8 cellular contexts compared by ENCODE assay signal in genomic region chr7:139777304-139777890, GRCh38. TPM values are rescaled to one million over a fixed set of nuclear protein-coding genes. Genes with fewer than 3 reads are reported as not detected.
DNase-seq lines count a peak whose midpoint lies in the region; ATAC-seq and TF ChIP-seq lines count a peak whose summit lies in the region.

No MANE protein-coding gene starts in this region.

- peak overlapping the region; percentile 98 for H3K4me3 Mint-ChIP-seq in activated CD4-positive, alpha-beta memory T cell treated with anti-CD3 and anti-CD28 coated beads, Interleukin-2, amount 10 ng/mL, durations not matched to agents 7 days and 5 days
- H3K4me3 Mint-ChIP-seq in naive B cell, result peak overlapping the region; percentile 96 to 100 (median 98)

- peaks cover 23% of the 10 kb centered on the region for H3K27me3 Mint-ChIP-seq in activated CD4-positive, alpha-beta memory T cell treated with anti-CD3 and anti-CD28 coated beads, Interleukin-2, amount 10 ng/mL, durations not matched to agents 7 days and 5 days
- H3K27me3 Mint-ChIP-seq in naive B cell, result peaks cover 8 to 20% (median 20%) of the 10 kb centered on the region in 3 donors

- TF ChIP-seq POLR2A in upper lobe of left lung (IDR thresholded peaks at IDR 0.05), result no peak

- peaks cover 43% of the 10 kb centered on the region for H3K4me1 Mint-ChIP-seq in activated CD4-positive, alpha-beta memory T cell treated with anti-CD3 and anti-CD28 coated beads, Interleukin-2, amount 10 ng/mL, durations not matched to agents 7 days and 5 days
- H3K4me1 Mint-ChIP-seq in naive B cell, result peaks cover 38 to 42% (median 38%) of the 10 kb centered on the region in 3 donors

- peaks cover 15% of the 10 kb centered on the region for H3K36me3 Mint-ChIP-seq in activated CD4-positive, alpha-beta memory T cell treated with anti-CD3 and anti-CD28 coated beads, Interleukin-2, amount 10 ng/mL, durations not matched to agents 7 days and 5 days (ENCODE audit: low read depth)
- H3K36me3 Mint-ChIP-seq in naive B cell, result no peaks in the 10 kb centered on the region

- TF ChIP-seq RAD21 in Ishikawa (IDR thresholded peaks at IDR 0.05; ENCODE audit: low read depth), result no peak

- POLR2A ChIA-PET in activated CD4-positive, alpha-beta memory T cell treated with anti-CD3 and anti-CD28 coated beads, Interleukin-2, amount 10 ng/mL, durations not matched to agents 7 days and 5 days (lab: Charles Lee), result interaction anchor here (0.9 to 3.5 kb wide), 7 partner anchors 9 to 285 kb away, joined by 3 to 20 read pairs (median 3); partner anchors contain the start of gene PARP12

- CTCF ChIA-PET in activated CD4-positive, alpha-beta memory T cell treated with anti-CD3 and anti-CD28 coated beads, Interleukin-2, amount 10 ng/mL, durations not matched to agents 7 days and 5 days (lab: Charles Lee), result interaction anchor here (0.7 to 4.0 kb wide), 3 partner anchors 9 to 131 kb away, joined by 3 to 30 read pairs (median 3); no protein-coding TSS in a partner anchor

- no peaks in the 10 kb centered on the region for H3K9me3 Mint-ChIP-seq in activated CD4-positive, alpha-beta memory T cell treated with anti-CD3 and anti-CD28 coated beads, Interleukin-2, amount 10 ng/mL, durations not matched to agents 7 days and 5 days
- no peaks in the 10 kb centered on the region for H3K9me3 Mint-ChIP-seq in naive B cell

- WGBS in upper lobe of left lung, 2 donors, result 0 to 2% methylated on average over 4 to 10 of the region's 88 CpGs

- no peaks in the 10 kb centered on the region for H3K9me3 ChIP-seq in upper lobe of left lung

- H3K27ac ChIP-seq in upper lobe of left lung, result peak overlapping the region; percentile 94 to 98 (median 95)

- H3K27me3 ChIP-seq in upper lobe of left lung, result no peaks in the 10 kb centered on the region

- no peak for TF ChIP-seq CTCF in AG09309 (IDR thresholded peaks at IDR 0.05; ENCODE audit: control insufficient read depth, insufficient read depth, low read depth, low read length, missing control alignments)
- TF ChIP-seq CTCF in epithelial cell of esophagus (IDR thresholded peaks at IDR 0.05; ENCODE audit: insufficient read depth, low read depth, low read length, missing control alignments), result no peak
- no peak for TF ChIP-seq CTCF in upper lobe of left lung (IDR thresholded peaks at IDR 0.05)

- ATAC-seq in GM19324 (IDR thresholded peaks at IDR 0.05; ENCODE audit: low FRiP score, unreplicated experiment) (peak; percentile 24), naive B cell (ENCODE audit: low read depth in 2 of 2) (peak; percentile 43 to 50), upper lobe of left lung (ENCODE audit: low FRiP score in 2 of 2) (peak in 1 of 2 donors; percentile 33)

- peak overlapping the region; percentile 96 for H3K27ac Mint-ChIP-seq in activated CD4-positive, alpha-beta memory T cell treated with anti-CD3 and anti-CD28 coated beads, Interleukin-2, amount 10 ng/mL, durations not matched to agents 7 days and 5 days
- peak overlapping the region in 3 of 6 donors; percentile 82 to 96 (median 95) for H3K27ac Mint-ChIP-seq in naive B cell

- TF ChIP-seq EP300 in Ishikawa (IDR thresholded peaks at IDR 0.05; ENCODE audit: borderline replicate concordance), result no peak
- no peak for TF ChIP-seq EP300 in upper lobe of left lung (IDR thresholded peaks at IDR 0.05)

- peaks cover 29 to 41% (median 35%) of the 10 kb centered on the region in 4 donors for H3K4me1 ChIP-seq in upper lobe of left lung

- H3K4me3 ChIP-seq in AG09309 (ENCODE audit: control insufficient read depth, low read depth, low read length) (peak overlapping the region; percentile 93), epithelial cell of esophagus (ENCODE audit: low read length) (peak overlapping the region; percentile 88), upper lobe of left lung (peak overlapping the region; percentile 65 to 93 (median 78))

- H3K36me3 ChIP-seq in upper lobe of left lung, result no peaks in the 10 kb centered on the region

- no peak for DNase-seq in AG09309 (ENCODE audit: low read depth)
- peak; percentile 42 for DNase-seq in activated CD4-positive, alpha-beta memory T cell treated with anti-CD3 and anti-CD28 coated beads, Interleukin-2, amount 10 ng/mL, durations not matched to agents 7 days and 5 days
- no peak for DNase-seq in epithelial cell of esophagus (ENCODE audit: low read depth)
- DNase-seq in naive B cell, result peak; percentile 27
- peak; percentile 49 to 92 for DNase-seq in upper lobe of left lung
- DNase-seq in NCI-H1694 (lab: John Stamatoyannopoulos, UW), result no peak

TF ChIP-seq in Ishikawa, 13 proteins besides CTCF, POLR2A, EP300 and RAD21:
- TF ChIP-seq NFIC (IDR thresholded peaks at IDR 0.05), result no peak
- TF ChIP-seq TAF1 (IDR thresholded peaks at IDR 0.05; ENCODE audit: low read depth), result 0 out of 2 replicates have a peak, but pooled peaks have one; percentile 2
- no peak for TF ChIP-seq TEAD4 (IDR thresholded peaks at IDR 0.05)
- TF ChIP-seq YY1 (IDR thresholded peaks at IDR 0.05; ENCODE audit: low read depth), result peak; percentile 60; the same call in 1 of the 2 replicates

RNA-seq across cellular contexts. Expression of gene HIPK2, which starts 0.4 kb away (rescaled TPM):
- 10 to 100 TPM; 24.0 to 25.2 TPM for total RNA-seq in activated CD4-positive, alpha-beta memory T cell treated with anti-CD3 and anti-CD28 coated beads, Interleukin-2, amount 10 ng/mL, durations not matched to agents 7 days and 5 days
- polyA plus RNA-seq in naive B cell (ENCODE audit: low read depth in 6 of 6), result 1 to 10 TPM in 2 of 6 donors, under 1 TPM in 4; 0.54 to 1.1 (median 0.79) TPM
- total RNA-seq in upper lobe of left lung, result 10 to 100 TPM; 38.6 to 59.6 (median 45.9) TPM

RNA-seq across cellular contexts. Expression of gene TBXAS1, which starts 51.7 kb away (rescaled TPM):
- total RNA-seq in activated CD4-positive, alpha-beta memory T cell treated with anti-CD3 and anti-CD28 coated beads, Interleukin-2, amount 10 ng/mL, durations not matched to agents 7 days and 5 days, result 10 to 100 TPM; 27.4 to 28.7 TPM
- 1 to 10 TPM in 5 of 6 donors, under 1 TPM in 1; 0.57 to 4.2 (median 2.5) TPM for polyA plus RNA-seq in naive B cell (ENCODE audit: low read depth in 6 of 6)
- 100 to 1,000 TPM in 2 of 6 donors, 10 to 100 TPM in 4; 62.8 to 317 (median 85.6) TPM for total RNA-seq in upper lobe of left lung

Comparison
In these comparisons a context has a peak if more than half of its experiments do, and no peak if none do; other contexts are left out.
1. DNase-seq: peak in activated CD4-positive, alpha-beta memory T cell treated with anti-CD3 and anti-CD28 coated beads, Interleukin-2, amount 10 ng/mL, durations not matched to agents 7 days and 5 days (single experiment), naive B cell (single experiment) and upper lobe of left lung (2 of 2); none in AG09309 (single experiment), epithelial cell of esophagus (single experiment) and NCI-H1694 (single experiment).
2. Peak in every context shown above with its lines, with median percentiles within 50 percentile points of each other: H3K4me3 ChIP-seq.